Comparison of ENCODE assay signal across 12 cellular contexts in genomic region chr4:61773655-61774245, GRCh38.
A peak's percentile ranks its signal among the peaks of the same experiment; 100 is the strongest.
DNase-seq lines count a peak whose midpoint lies in the region; ATAC-seq and TF ChIP-seq lines count a peak whose summit lies in the region.
"Had no signal": no experiment of that assay in that cellular context is flagged by ENCODE, and none has a peak within 500 bp of the region (broad histone marks: within the 10 kb centered on the region; RNA-seq: fewer than 3 reads in every experiment).

No MANE protein-coding gene starts in this region.

- H3K36me3 Mint-ChIP-seq in GM23338 (ENCODE audit: low read depth) (peaks cover 25% of the 10 kb centered on the region), type B pancreatic cell (peaks cover 4% of the 10 kb centered on the region)
- H3K36me3 Mint-ChIP-seq: CD4-positive, alpha-beta memory T cell had no signal

- H3K27me3 ChIP-seq in GM23338 (ENCODE audit: insufficient read depth): no peaks in the 10 kb centered on the region
- no peaks in the 10 kb centered on the region for H3K27me3 ChIP-seq in HUES64 (ENCODE audit: insufficient read depth, low read length)
- H3K27me3 ChIP-seq in mesenchymal stem cell (ENCODE audit: control insufficient read depth in 1 of 2, insufficient read depth in 1 of 2, low read length in 2 of 2): no peaks in the 10 kb centered on the region
- H3K27me3 ChIP-seq: BE2C had no signal

- DNase-seq in GM23338 (ENCODE audit: low spot score) (peak; percentile 63), iPS DF 4.7 (ENCODE audit: extremely low read depth, low spot score) (peak; percentile 28), mesenchymal stem cell (no peak), type B pancreatic cell (ENCODE audit: extremely low spot score, unreplicated experiment) (no peak), anterior cingulate cortex (lab: John Stamatoyannopoulos, UW) (no peak), DMS153 (lab: John Stamatoyannopoulos, UW) (no peak)
- DNase-seq: BE2C; CD4-positive, alpha-beta memory T cell; GF-D8 had no signal

- H2BK120ac ChIP-seq in mesenchymal stem cell (ENCODE audit: low read depth, low read length): no peak overlapping the region

- WGBS in HUES64: 39% methylated on average over 7 of the region's 7 CpGs
- WGBS in mesenchymal stem cell: 85% methylated on average over 5 of the region's 7 CpGs

- H3K4me1 Mint-ChIP-seq in GM23338 (peaks cover 51% of the 10 kb centered on the region), type B pancreatic cell (ENCODE audit: unreplicated experiment) (peaks cover 29% of the 10 kb centered on the region)
- H3K4me1 Mint-ChIP-seq: CD4-positive, alpha-beta memory T cell had no signal

- H3K4ac ChIP-seq in mesenchymal stem cell (ENCODE audit: low read depth in 1 of 2, low read length in 2 of 2): no peak overlapping the region

- ATAC-seq in GM23338 (peak; percentile 25), HG03439 (IDR thresholded peaks at IDR 0.05; ENCODE audit: unreplicated experiment) (no peak)

- TF ChIP-seq CTCF in GM23338 (conservative IDR thresholded peaks at IDR 0.05; ENCODE audit: low read depth in 2 of 2) (no peak), type B pancreatic cell (conservative IDR thresholded peaks at IDR 0.05) (no peak)

- H3K9me3 Mint-ChIP-seq in GM23338 (peaks cover 15% of the 10 kb centered on the region), type B pancreatic cell (peaks cover 10% of the 10 kb centered on the region)

- no peaks in the 10 kb centered on the region for H4K20me1 ChIP-seq in GM23338 (replicated peaks; ENCODE audit: insufficient read depth)

- H3K79me1 ChIP-seq in mesenchymal stem cell (replicated peaks; ENCODE audit: low read length, poor library complexity, severe bottlenecking): no peaks in the 10 kb centered on the region

- no peak overlapping the region for H4K8ac ChIP-seq in mesenchymal stem cell (ENCODE audit: low read length)

- H3K23ac ChIP-seq in mesenchymal stem cell (ENCODE audit: low read length in 2 of 2): no peak overlapping the region

- H3K4me3 Mint-ChIP-seq in GM23338 (peak overlapping the region; percentile 26), type B pancreatic cell (no peak overlapping the region)
- H3K4me3 Mint-ChIP-seq: CD4-positive, alpha-beta memory T cell had no signal

- H2BK12ac ChIP-seq in mesenchymal stem cell (ENCODE audit: low read length in 2 of 2): no peak overlapping the region

- H3K36me3 ChIP-seq in GM23338 (ENCODE audit: insufficient read depth) (no peaks in the 10 kb centered on the region), HUES64 (ENCODE audit: insufficient read depth, low read length) (no peaks in the 10 kb centered on the region), mesenchymal stem cell (ENCODE audit: control insufficient read depth in 1 of 2, insufficient read depth in 2 of 2, low read depth in 1 of 2, low read length in 2 of 2) (no peaks in the 10 kb centered on the region)
- H3K36me3 ChIP-seq: BE2C had no signal

- peaks cover 24% of the 10 kb centered on the region for H3K79me2 ChIP-seq in GM23338 (replicated peaks; ENCODE audit: insufficient read depth)

- H3K4me2 ChIP-seq in GM23338 (peak overlapping the region; percentile 58), mesenchymal stem cell (ENCODE audit: low read length, poor library complexity, severe bottlenecking) (no peak overlapping the region)

- no peak overlapping the region for H3K18ac ChIP-seq in mesenchymal stem cell (ENCODE audit: low read depth in 1 of 2, low read length in 2 of 2)

- H3K9me2 ChIP-seq in GM23338 (ENCODE audit: insufficient read depth): no peaks in the 10 kb centered on the region

- H2AK5ac ChIP-seq in mesenchymal stem cell (ENCODE audit: low read length, severe bottlenecking): no peak overlapping the region

- H2BK15ac ChIP-seq in mesenchymal stem cell (ENCODE audit: low read depth, poor library complexity, severe bottlenecking): no peak overlapping the region

- no peaks in the 10 kb centered on the region for H3F3A ChIP-seq in GM23338 (replicated peaks; ENCODE audit: low read depth)

- peak overlapping the region; percentile 26; the same call in 1 of the 2 replicates for H3K27ac Mint-ChIP-seq in GM23338
- H3K27ac Mint-ChIP-seq in type B pancreatic cell: no peak overlapping the region
- H3K27ac Mint-ChIP-seq: CD4-positive, alpha-beta memory T cell had no signal

- H3K4me1 ChIP-seq in GM23338 (ENCODE audit: insufficient read depth) (peaks cover 40% of the 10 kb centered on the region), HUES64 (ENCODE audit: insufficient read depth, low read length) (peaks cover 49% of the 10 kb centered on the region), mesenchymal stem cell (ENCODE audit: control insufficient read depth, insufficient read depth, low read depth, low read length) (no peaks in the 10 kb centered on the region)
- H3K4me1 ChIP-seq: BE2C had no signal

- H3K27me3 Mint-ChIP-seq in GM23338 (ENCODE audit: insufficient read depth, low read depth, poor library complexity): peaks cover 18% of the 10 kb centered on the region
- H3K27me3 Mint-ChIP-seq in type B pancreatic cell: no peaks in the 10 kb centered on the region
- H3K27me3 Mint-ChIP-seq: CD4-positive, alpha-beta memory T cell had no signal

- no peak overlapping the region for H4K91ac ChIP-seq in mesenchymal stem cell (ENCODE audit: low read length)

- H2AFZ ChIP-seq in GM23338: no peak overlapping the region
- no peak overlapping the region for H2AFZ ChIP-seq in mesenchymal stem cell (ENCODE audit: low read depth, low read length)

- H3K9me3 ChIP-seq in HUES64 (ENCODE audit: insufficient read depth, low read depth, low read length): no peaks in the 10 kb centered on the region
- H3K9me3 ChIP-seq in mesenchymal stem cell (ENCODE audit: control insufficient read depth, low read length): no peaks in the 10 kb centered on the region
- H3K9me3 ChIP-seq: BE2C had no signal

- peak overlapping the region; percentile 2; the same call in 1 of the 2 replicates for H3K9ac ChIP-seq in HUES64 (ENCODE audit: low read depth, low read length)
- no peak overlapping the region for H3K9ac ChIP-seq in mesenchymal stem cell (ENCODE audit: low read length)

- H3K27ac ChIP-seq in GM23338 (ENCODE audit: low read depth): peak overlapping the region; percentile 30
- peak overlapping the region; percentile 80 for H3K27ac ChIP-seq in HUES64 (ENCODE audit: low read depth, low read length)
- no peak overlapping the region for H3K27ac ChIP-seq in mesenchymal stem cell (ENCODE audit: low read length, poor library complexity, severe bottlenecking)
- H3K27ac ChIP-seq: C4-2B had no signal

- H2BK5ac ChIP-seq in mesenchymal stem cell (ENCODE audit: low read depth, low read length, poor library complexity, severe bottlenecking): peak overlapping the region; percentile 44

- peak overlapping the region; percentile 0; the same call in 1 of the 2 replicates for H3K4me3 ChIP-seq in GM23338
- peak overlapping the region; percentile 20; the same call in 1 of the 2 replicates for H3K4me3 ChIP-seq in HUES64 (ENCODE audit: low read length)
- no peak overlapping the region for H3K4me3 ChIP-seq in mesenchymal stem cell (ENCODE audit: insufficient read depth in 1 of 2, low read depth in 1 of 2, low read length in 2 of 2)

- H3K14ac ChIP-seq in mesenchymal stem cell (ENCODE audit: low read length in 2 of 2): no peak overlapping the region

Comparison
In these comparisons a context has a peak if more than half of its experiments do, and no peak if none do; other contexts are left out.
1. DNase-seq: peak in GM23338 (single experiment) and iPS DF 4.7 (single experiment); none in mesenchymal stem cell (single experiment), type B pancreatic cell (single experiment), anterior cingulate cortex (0 of 58) and DMS153 (single experiment).
2. H3K4me3 ChIP-seq: peak in GM23338 (single experiment) and HUES64 (single experiment); none in mesenchymal stem cell (0 of 2).